Comparison of ENCODE assay signal across 26 cellular contexts in genomic region chr15:96736384-96736783, GRCh38.
"Had no signal": no experiment of that assay in that cellular context is flagged by ENCODE, and none has a peak within 500 bp of the region (broad histone marks: within the 10 kb centered on the region; RNA-seq: fewer than 3 reads in every experiment).

No MANE protein-coding gene starts in this region.

- H3K27ac ChIP-seq: adrenal gland, ascending aorta, heart left ventricle, lower lobe of right lung, spleen, thoracic aorta, upper lobe of right lung had no signal

- H3K27me3 Mint-ChIP-seq: activated CD4-positive, alpha-beta T cell treated with anti-CD3 and anti-CD28 coated beads for 36 hours; naive B cell had no signal

- H3K4me3 Mint-ChIP-seq: activated CD4-positive, alpha-beta T cell treated with anti-CD3 and anti-CD28 coated beads for 36 hours; activated naive CD8-positive, alpha-beta T cell; activated T-cell treated with anti-CD3 and anti-CD28 coated beads, Interleukin-2, amount 50 U/mL, for 4 hours; naive B cell; WTC11 had no signal

- ATAC-seq: activated CD4-positive, alpha-beta T cell treated with anti-CD3 and anti-CD28 coated beads for 36 hours; activated T-cell treated with anti-CD3 and anti-CD28 coated beads, Interleukin-2, amount 50 U/mL, for 4 hours; esophagus mucosa; heart left ventricle; lower lobe of right lung; upper lobe of right lung; WTC11 had no signal

- H3K4me1 Mint-ChIP-seq: activated CD4-positive, alpha-beta T cell treated with anti-CD3 and anti-CD28 coated beads for 36 hours; naive B cell had no signal

- H3K36me3 ChIP-seq: adrenal gland, ascending aorta, heart left ventricle, lower lobe of right lung, spleen, thoracic aorta, upper lobe of right lung had no signal

- H3K27me3 ChIP-seq: adrenal gland, ascending aorta, spleen had no signal

- H3K36me3 Mint-ChIP-seq: activated naive CD8-positive, alpha-beta T cell; naive B cell; WTC11 had no signal

- DNase-seq: activated CD4-positive, alpha-beta T cell treated with anti-CD3 and anti-CD28 coated beads for 36 hours; activated CD4-positive, alpha-beta T cell treated with anti-CD3 and anti-CD28 coated beads, Interleukin-2, amount 50 U/mL, for 4 hours; activated CD8-positive, alpha-beta memory T cell treated with anti-CD3 and anti-CD28 coated beads, Interleukin-2, amount 50 U/mL, for 48 hours; activated naive CD4-positive, alpha-beta T cell; activated T-cell treated with anti-CD3 and anti-CD28 coated beads, Interleukin-2, amount 50 U/mL, for 4 hours; central memory CD4-positive, alpha-beta T cell; effector memory CD4-positive, alpha-beta T cell; heart left ventricle; islet precursor cell; lower lobe of right lung; naive B cell; occipital lobe; retina; spleen; stimulated activated CD4-positive, alpha-beta T cell treated with anti-CD3 and anti-CD28 coated beads, Interleukin-4, amount 100 ng/mL, for 1 hour; stimulated activated naive CD4-positive, alpha-beta T cell; upper lobe of right lung had no signal

- H3K4me1 ChIP-seq: ascending aorta, heart left ventricle, lower lobe of right lung, spleen, upper lobe of right lung had no signal

- H3K9me3 ChIP-seq: adrenal gland, ascending aorta, lower lobe of right lung, thoracic aorta, upper lobe of right lung had no signal

- FAIRE-seq: colon, endothelial cell of umbilical vein had no signal

- H3K9me3 Mint-ChIP-seq: WTC11 had no signal

- H3K4me3 ChIP-seq: adrenal gland, ascending aorta, heart left ventricle, lower lobe of right lung, spleen, thoracic aorta, upper lobe of right lung had no signal

- H3K27ac Mint-ChIP-seq: activated CD4-positive, alpha-beta T cell treated with anti-CD3 and anti-CD28 coated beads for 36 hours; activated naive CD8-positive, alpha-beta T cell; activated T-helper 2 cell treated with anti-CD3 and anti-CD28 coated beads, Interferon-gamma antibody, Interleukin-2, Interleukin-4, amounts not matched to agents 10 μg/mL and 5 μg/mL and 100 μg/mL, durations not matched to agents 14 hours and 24 hours and 36 hours; naive B cell; WTC11 had no signal
